Comparison of ENCODE assay signal across 8 cellular contexts in the genomic region with DNA sequence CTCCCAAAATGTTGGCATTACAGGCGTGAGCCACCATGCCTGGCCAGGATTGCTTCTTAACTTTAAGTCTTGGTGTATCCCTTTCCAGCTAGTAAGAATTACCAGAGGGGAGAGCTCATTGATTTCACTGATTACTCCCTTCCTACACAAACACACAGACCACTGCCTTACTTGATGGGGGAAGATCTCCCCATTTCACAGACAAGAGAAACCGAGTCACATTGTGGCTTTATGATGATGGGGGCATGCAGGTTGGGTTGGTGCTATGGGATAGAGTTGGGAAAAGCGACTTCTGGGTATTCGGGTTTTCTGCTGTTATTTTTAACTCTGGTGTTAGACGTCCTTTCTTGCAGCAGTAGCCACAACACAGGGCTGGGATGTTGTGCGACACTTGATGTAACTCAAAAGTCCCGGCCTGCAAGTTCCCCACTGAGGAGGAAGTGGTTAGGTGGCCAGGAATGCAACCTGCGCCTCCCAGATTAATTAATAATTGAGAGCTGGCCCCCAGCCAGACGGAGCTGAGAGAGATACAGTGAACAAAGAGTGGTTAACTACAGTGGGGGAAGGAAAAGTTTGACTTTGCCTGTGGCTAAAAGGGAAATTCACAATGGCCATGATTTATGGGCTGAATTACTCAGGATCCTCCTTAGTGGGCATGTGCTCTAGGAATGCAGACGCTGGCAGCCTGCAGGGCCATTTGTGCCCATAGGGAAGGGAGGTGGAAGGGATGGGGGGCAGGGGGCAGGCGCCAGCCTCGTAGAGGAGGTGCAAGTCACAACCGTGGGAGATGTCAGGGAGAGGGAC.
DNase-seq lines count a peak whose midpoint lies in the region; ATAC-seq and TF ChIP-seq lines count a peak whose summit lies in the region.

No MANE protein-coding gene starts in this region.

- H3K27ac Mint-ChIP-seq in HFFc6 = peak overlapping the region; percentile 76

- H3K27me3 ChIP-seq in smooth muscle cell (ENCODE audit: low read depth) = no peaks in the 10 kb centered on the region

- peaks cover 51% of the 10 kb centered on the region for H3F3A ChIP-seq in smooth muscle cell (ENCODE audit: low read depth)

- peaks cover 100% of the 10 kb centered on the region for H4K20me1 ChIP-seq in smooth muscle cell (ENCODE audit: low read depth)

- H3K79me2 ChIP-seq in smooth muscle cell (ENCODE audit: low read depth) = peaks cover 94% of the 10 kb centered on the region

- H3K4me1 Mint-ChIP-seq in HFFc6 (ENCODE audit: low read depth) = peaks cover 67% of the 10 kb centered on the region
- peaks cover 2% of the 10 kb centered on the region for H3K4me1 Mint-ChIP-seq in activated T-cell treated with anti-CD3 and anti-CD28 coated beads, Interleukin-2, amount 50 U/mL, for 4 hours (ENCODE audit: low read depth)

- peaks cover 36% of the 10 kb centered on the region for H3K4me1 ChIP-seq in smooth muscle cell (ENCODE audit: low read depth)

- peak overlapping the region; percentile 49 for H3K27ac ChIP-seq in smooth muscle cell (ENCODE audit: low read depth)

- no peaks in the 10 kb centered on the region for H3K36me3 ChIP-seq in smooth muscle cell (ENCODE audit: low read depth)

- TF ChIP-seq CTCF in HFFc6 (IDR thresholded peaks at IDR 0.05) (no peak), smooth muscle cell (IDR thresholded peaks at IDR 0.05; ENCODE audit: borderline replicate concordance, insufficient read depth, poor library complexity, severe bottlenecking) (no peak)

- peaks cover 2% of the 10 kb centered on the region; the same call in 1 of the 2 replicates for H3K27me3 Mint-ChIP-seq in HFFc6 (ENCODE audit: insufficient read depth)
- H3K27me3 Mint-ChIP-seq in activated T-cell treated with anti-CD3 and anti-CD28 coated beads, Interleukin-2, amount 50 U/mL, for 4 hours (ENCODE audit: low read depth) = peaks cover 51% of the 10 kb centered on the region

- ATAC-seq in activated T-cell treated with anti-CD3 and anti-CD28 coated beads, Interleukin-2, amount 50 U/mL, for 4 hours = no peak

- no peak overlapping the region for H3K4me3 ChIP-seq in smooth muscle cell

- H2AFZ ChIP-seq in smooth muscle cell (ENCODE audit: low read depth) = no peak overlapping the region

- 46% methylated on average over 13 of the region's 13 CpGs for WGBS in smooth muscle cell (ENCODE audit: low lambda C conversion rate)

- no peaks in the 10 kb centered on the region for H3K9me3 ChIP-seq in smooth muscle cell (replicated peaks; ENCODE audit: low read depth)

- peak overlapping the region; percentile 68 for H3K4me3 Mint-ChIP-seq in HFFc6
- no peak overlapping the region for H3K4me3 Mint-ChIP-seq in activated T-cell treated with anti-CD3 and anti-CD28 coated beads, Interleukin-2, amount 50 U/mL, for 4 hours

- H3K9ac ChIP-seq in smooth muscle cell (ENCODE audit: low read depth) = no peak overlapping the region

- H3K36me3 Mint-ChIP-seq in HFFc6 (ENCODE audit: low read depth) = no peaks in the 10 kb centered on the region; the same call in 1 of the 2 replicates
- no peaks in the 10 kb centered on the region for H3K36me3 Mint-ChIP-seq in activated T-cell treated with anti-CD3 and anti-CD28 coated beads, Interleukin-2, amount 50 U/mL, for 4 hours (ENCODE audit: insufficient read depth)

- peak overlapping the region; percentile 45 for H3K4me2 ChIP-seq in smooth muscle cell

- no peaks in the 10 kb centered on the region for H3K9me3 Mint-ChIP-seq in HFFc6
- no peaks in the 10 kb centered on the region for H3K9me3 Mint-ChIP-seq in activated T-cell treated with anti-CD3 and anti-CD28 coated beads, Interleukin-2, amount 50 U/mL, for 4 hours

- peak; percentile 46 for DNase-seq in DMS79 treated with DMSO at 0.1 percent for 48 hours (lab: John Stamatoyannopoulos, UW)
- DNase-seq in HFFc6 = peak; percentile 68
- DNase-seq in NCI-H446 treated with DMSO at 0.1 percent for 48 hours (lab: John Stamatoyannopoulos, UW) = peak; percentile 24
- peak; percentile 89 for DNase-seq in epidermal melanocyte (ENCODE audit: insufficient read length, low spot score)
- DNase-seq in smooth muscle cell (lab: John Stamatoyannopoulos, UW; ENCODE audit: unreplicated experiment) = no peak
- no peak for DNase-seq in stimulated activated CD4-positive, alpha-beta T cell treated with anti-CD3 and anti-CD28 coated beads, Interleukin-1b, Interleukin-23, amount 100 ng/mL, for 48 hours
- no peak for DNase-seq in iPS-NIHi11 (ENCODE audit: low spot score)
- DNase-seq in activated T-cell treated with anti-CD3 and anti-CD28 coated beads, Interleukin-2, amount 50 U/mL, for 4 hours = no peak

Comparison
In these comparisons a context has a peak if more than half of its experiments do, and no peak if none do; other contexts are left out.
1. DNase-seq: peak in DMS79 treated with DMSO at 0.1 percent for 48 hours (single experiment), HFFc6 (single experiment), NCI-H446 treated with DMSO at 0.1 percent for 48 hours (single experiment) and epidermal melanocyte (single experiment); none in smooth muscle cell (single experiment), stimulated activated CD4-positive, alpha-beta T cell treated with anti-CD3 and anti-CD28 coated beads, Interleukin-1b, Interleukin-23, amount 100 ng/mL, for 48 hours (single experiment), iPS-NIHi11 (single experiment) and activated T-cell treated with anti-CD3 and anti-CD28 coated beads, Interleukin-2, amount 50 U/mL, for 4 hours (single experiment).